In genomic region chr14:59507752-59508103, GRCh38 we compare ENCODE assay signal across 10 cellular contexts. TPM values are rescaled to one million over a fixed set of nuclear protein-coding genes. Genes with fewer than 3 reads are reported as not detected.
DNase-seq lines count a peak whose midpoint lies in the region; ATAC-seq and TF ChIP-seq lines count a peak whose summit lies in the region.
"Had no signal": no experiment of that assay in that cellular context is flagged by ENCODE, and none has a peak within 500 bp of the region (broad histone marks: within the 10 kb centered on the region; RNA-seq: fewer than 3 reads in every experiment).

No MANE protein-coding gene starts in this region.

- in situ Hi-C loops in G401 (cut with HindIII; ENCODE audit: low sequenced_read_pairs): no loop called here

- no peaks in the 10 kb centered on the region for H3K4me1 Mint-ChIP-seq in mesothelial cell of epicardium

- DNase-seq in ELR (ENCODE audit: low read depth): peak; percentile 5
- DNase-seq in RWPE2 (ENCODE audit: low spot score): no peak
- DNase-seq in mesothelial cell of epicardium (ENCODE audit: low spot score in 2 of 2, unreplicated experiment in 2 of 2): no peak
- no peak for DNase-seq in ecto neural progenitor cell (ENCODE audit: low spot score)
- no peak for DNase-seq in G401 (ENCODE audit: low spot score)
- no peak for DNase-seq in SHP77 treated with DMSO at 0.1 percent for 48 hours (lab: John Stamatoyannopoulos, UW)
- DNase-seq: SIG-M5 had no signal

- H3K4me3 ChIP-seq in RWPE2 (ENCODE audit: severe bottlenecking): no peak overlapping the region

- peak; percentile 17 for ATAC-seq in GM21515 (IDR thresholded peaks at IDR 0.05; ENCODE audit: unreplicated experiment)
- ATAC-seq in RWPE2 (ENCODE audit: low read depth): peak; percentile 59

- no peak overlapping the region for H3K27ac ChIP-seq in RWPE2 (ENCODE audit: poor library complexity, severe bottlenecking)

- H3K27me3 ChIP-seq in RWPE2 (ENCODE audit: insufficient read depth, poor library complexity, severe bottlenecking): no peaks in the 10 kb centered on the region

- peaks cover 2% of the 10 kb centered on the region for H3K27me3 Mint-ChIP-seq in mesothelial cell of epicardium (ENCODE audit: low read depth)

- H3K4me3 Mint-ChIP-seq in mesothelial cell of epicardium: no peak overlapping the region
- H3K4me3 Mint-ChIP-seq: CD8-positive, alpha-beta T cell had no signal

- H3K36me3 ChIP-seq in RWPE2 (ENCODE audit: low read depth): peaks cover 24% of the 10 kb centered on the region

- peaks cover under 1% of the 10 kb centered on the region for H3K9me3 ChIP-seq in RWPE2 (ENCODE audit: severe bottlenecking)
- H3K9me3 ChIP-seq: SK-N-SH had no signal

- no peaks in the 10 kb centered on the region for H3K9me3 Mint-ChIP-seq in mesothelial cell of epicardium
- H3K9me3 Mint-ChIP-seq: CD8-positive, alpha-beta T cell had no signal

- no peaks in the 10 kb centered on the region for H3K4me1 ChIP-seq in RWPE2 (ENCODE audit: insufficient read depth, poor library complexity, severe bottlenecking)

- no peak overlapping the region for H3K27ac Mint-ChIP-seq in mesothelial cell of epicardium
- H3K27ac Mint-ChIP-seq: CD8-positive, alpha-beta T cell had no signal

- peaks cover 11% of the 10 kb centered on the region for H3K36me3 Mint-ChIP-seq in mesothelial cell of epicardium

- TF ChIP-seq CTCF in RWPE2 (IDR thresholded peaks at IDR 0.05; ENCODE audit: poor library complexity, severe bottlenecking): no peak
- peak; percentile 1 for TF ChIP-seq CTCF in mesothelial cell of epicardium (IDR thresholded peaks at IDR 0.05; ENCODE audit: unreplicated experiment)

RNA-seq across cellular contexts. Expression of gene JKAMP, which starts 23.4 kb away (rescaled TPM):
- 32.6 to 37.8 TPM (median 34.3 TPM) in 3 replicates for total RNA-seq in mesothelial cell of epicardium
- total RNA-seq in G401 (2014; rRNA removed; shearing (Covaris generic)): 77.3 and 89.4 TPM in 2 replicates

RNA-seq across cellular contexts. Expression of gene L3HYPDH, which starts 23.5 kb away (rescaled TPM):
- 27.6 to 31.9 TPM (median 27.9 TPM) in 3 replicates for total RNA-seq in mesothelial cell of epicardium
- total RNA-seq in G401 (2014; rRNA removed; shearing (Covaris generic)): 19.4 and 26.6 TPM in 2 replicates

RNA-seq across cellular contexts. Expression of gene GPR135, which starts 42.5 kb away (rescaled TPM):
- 3.7 to 4.2 TPM (median 3.8 TPM) in 3 replicates for total RNA-seq in mesothelial cell of epicardium
- 0.06 and 0.71 TPM in 2 replicates for total RNA-seq in G401 (2014; rRNA removed; shearing (Covaris generic))
